18 cellular contexts compared by ENCODE assay signal in the genomic region with DNA sequence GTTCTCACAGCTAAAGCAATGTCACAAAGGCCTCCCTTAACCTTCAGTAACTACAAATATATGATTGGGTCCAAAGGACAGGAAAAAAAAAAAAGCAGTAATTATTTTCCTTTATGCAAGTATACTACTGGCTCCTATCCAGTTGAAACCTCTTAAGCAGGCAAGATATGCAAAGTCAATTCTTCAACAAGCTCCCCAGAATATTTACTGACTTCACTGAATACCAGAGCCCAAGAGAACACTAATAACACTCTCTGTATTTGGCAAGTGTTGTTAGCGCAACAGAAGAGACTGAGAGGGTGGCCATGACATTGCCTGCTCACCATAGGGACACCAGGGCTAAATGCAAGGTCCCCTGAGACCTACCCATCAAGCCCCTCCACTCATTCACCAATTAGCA.
DNase-seq lines count a peak whose midpoint lies in the region; ATAC-seq and TF ChIP-seq lines count a peak whose summit lies in the region.
"Had no signal": no experiment of that assay in that cellular context is flagged by ENCODE, and none has a peak within 500 bp of the region (broad histone marks: within the 10 kb centered on the region; RNA-seq: fewer than 3 reads in every experiment).

No MANE protein-coding gene starts in this region.

- H3K27ac Mint-ChIP-seq in endothelial cell (ENCODE audit: unreplicated experiment), result no peak overlapping the region
- H3K27ac Mint-ChIP-seq: neural progenitor cell had no signal

- DNase-seq in NCI-H446 treated with DMSO at 0.1 percent for 48 hours (lab: John Stamatoyannopoulos, UW), result peak; percentile 4
- DNase-seq in NCI-H446 (lab: John Stamatoyannopoulos, UW), result no peak
- peak; percentile 83 for DNase-seq in astrocyte of the hippocampus (ENCODE audit: low read depth, low spot score)
- DNase-seq in mucosa of gallbladder (ENCODE audit: low spot score), result peak; percentile 9
- no peak for DNase-seq in stimulated activated CD4-positive, alpha-beta T cell treated with anti-CD3 and anti-CD28 coated beads, Interleukin-2, amount 100 ng/mL, for 24 hours
- no peak for DNase-seq in endothelial cell (ENCODE audit: low spot score)
- no peak for DNase-seq in DMS 273 (lab: John Stamatoyannopoulos, UW; ENCODE audit: unreplicated experiment)
- DNase-seq: activated CD4-positive, CD25-positive, alpha-beta regulatory T cell; activated T-cell treated with anti-CD3 and anti-CD28 coated beads for 4 hours; amygdala; effector CD4-positive, alpha-beta T cell; KG1; NCI-H187; NK-92 treated with Interleukin-12 subunit alpha and Interleukin-12 subunit beta, amount 100 ng/mL, for 24 hours; stimulated activated CD4-positive, alpha-beta T cell treated with anti-CD3 and anti-CD28 coated beads, Interleukin-12 subunit alpha, Interleukin-12 subunit beta, amount 100 ng/mL, for 4 hours; testis had no signal

- H3K36me3 Mint-ChIP-seq in endothelial cell (ENCODE audit: low read depth, unreplicated experiment), result peaks cover 3% of the 10 kb centered on the region
- H3K36me3 Mint-ChIP-seq: neural progenitor cell had no signal

- ATAC-seq in HG02938 (IDR thresholded peaks at IDR 0.05; ENCODE audit: unreplicated experiment), result peak; percentile 22

- peaks cover 7% of the 10 kb centered on the region for H3K27me3 Mint-ChIP-seq in endothelial cell (ENCODE audit: unreplicated experiment)

- no peak for TF ChIP-seq CTCF in endothelial cell (IDR thresholded peaks at IDR 0.05; ENCODE audit: unreplicated experiment)

- no peaks in the 10 kb centered on the region for H3K9me3 Mint-ChIP-seq in endothelial cell (ENCODE audit: unreplicated experiment)
- H3K9me3 Mint-ChIP-seq: neural progenitor cell had no signal

- H3K4me1 Mint-ChIP-seq in endothelial cell (ENCODE audit: unreplicated experiment), result peaks cover 22% of the 10 kb centered on the region
- H3K4me1 Mint-ChIP-seq: neural progenitor cell had no signal

- no peak overlapping the region for H3K4me3 Mint-ChIP-seq in endothelial cell (ENCODE audit: unreplicated experiment)
- H3K4me3 Mint-ChIP-seq: neural progenitor cell had no signal

Comparison
In these comparisons a context has a peak if more than half of its experiments do, and no peak if none do; other contexts are left out.
1. DNase-seq: peak in NCI-H446 treated with DMSO at 0.1 percent for 48 hours (single experiment), astrocyte of the hippocampus (single experiment) and mucosa of gallbladder (single experiment); none in NCI-H446 (0 of 2), stimulated activated CD4-positive, alpha-beta T cell treated with anti-CD3 and anti-CD28 coated beads, Interleukin-2, amount 100 ng/mL, for 24 hours (0 of 2), endothelial cell (single experiment) and DMS 273 (single experiment).